Comparison of ENCODE assay signal across 28 cellular contexts in genomic region chr3:68787227-68787626, GRCh38.
"Had no signal": no experiment of that assay in that cellular context is flagged by ENCODE, and none has a peak within 500 bp of the region (broad histone marks: within the 10 kb centered on the region; RNA-seq: fewer than 3 reads in every experiment).

No MANE protein-coding gene starts in this region.

- H3K27me3 ChIP-seq: ascending aorta, body of pancreas had no signal

- H3K4me2 ChIP-seq: KMS-11 had no signal

- DNase-seq: activated B cell treated with CpG ODN at 0.5 μM for 24 hours; activated CD4-positive, alpha-beta memory T cell treated with anti-CD3 and anti-CD28 coated beads for 36 hours; activated CD4-positive, alpha-beta T cell treated with anti-CD3 and anti-CD28 coated beads for 1 hour; activated CD4-positive, alpha-beta T cell treated with anti-CD3 and anti-CD28 coated beads, Interleukin-2, amount 10 ng/mL, durations not matched to agents 24 days and 14 days; activated CD8-positive, alpha-beta memory T cell treated with anti-CD3 and anti-CD28 coated beads for 24 hours; activated effector memory CD4-positive, alpha-beta T cell treated with anti-CD3 and anti-CD28 coated beads, Interleukin-2, amount 50 U/mL, for 16 hours; activated naive CD4-positive, alpha-beta T cell treated with Interleukin-2 at 50 U/mL for 16 hours; activated naive CD8-positive, alpha-beta T cell treated with anti-CD3 and anti-CD28 coated beads, Interleukin-2, amount 50 U/mL, for 24 hours; activated T-cell treated with anti-CD3 and anti-CD28 coated beads, Interleukin-2, amount 50 U/mL, for 4 hours; amniotic stem cell; body of pancreas; central memory CD4-positive, alpha-beta T cell; NCI-H1092; NCI-H1436; NCI-H345; NCI-H510A; NCI-H774; NK-92 treated with Interleukin-12 subunit alpha and Interleukin-12 subunit beta, amount 100 ng/mL, for 24 hours; OCI-M1; RPMI8226; T-helper 17 cell; T1000 had no signal

- H3K36me3 ChIP-seq: ascending aorta had no signal

- H3K4me3 ChIP-seq: ascending aorta, body of pancreas, coronary artery had no signal

- H3K4me1 ChIP-seq: ascending aorta, body of pancreas had no signal

- H3K27ac ChIP-seq: ascending aorta, body of pancreas, coronary artery, KMS-11 had no signal

- H3K9me3 ChIP-seq: ascending aorta, body of pancreas had no signal

- ATAC-seq: activated naive CD4-positive, alpha-beta T cell treated with anti-CD3 and anti-CD28 coated beads, Interleukin-2, amount 50 U/mL, for 72 hours; activated naive CD8-positive, alpha-beta T cell treated with anti-CD3 and anti-CD28 coated beads, Interleukin-2, amount 50 U/mL, for 24 hours; activated T-cell treated with anti-CD3 and anti-CD28 coated beads, Interleukin-2, amount 50 U/mL, for 4 hours; body of pancreas; Panc1; Right ventricle myocardium inferior; T-helper 17 cell had no signal
